ENCODE assay signal across 27 cellular contexts in genomic region chr6:133583907-133584306, GRCh38.
"Had no signal": no experiment of that assay in that cellular context is flagged by ENCODE, and none has a peak within 500 bp of the region (broad histone marks: within the 10 kb centered on the region; RNA-seq: fewer than 3 reads in every experiment).

No MANE protein-coding gene starts in this region.

- DNase-seq: stimulated activated CD4-positive, alpha-beta T cell treated with anti-CD3 and anti-CD28 coated beads, Interleukin-2, amount 100 ng/mL, for 48 hours; stimulated activated CD4-positive, alpha-beta T cell treated with anti-CD3 and anti-CD28 coated beads, Interleukin-4, amount 100 ng/mL, for 1 hour; stimulated activated CD4-positive, alpha-beta T cell treated with anti-CD3 and anti-CD28 coated beads, Interleukin-4, amount 100 ng/mL, for 24 hours; stimulated activated CD4-positive, alpha-beta T cell treated with anti-CD3 and anti-CD28 coated beads, Interleukin-4, amount 100 ng/mL, for 4 hours; stimulated activated CD8-positive, alpha-beta memory T cell treated with anti-CD3 and anti-CD28 coated beads, Interleukin-4, amount 100 ng/mL, for 48 hours; stimulated activated naive B cell treated with anti-CD40 and anti-IgM and Interleukin-4, amounts not matched to agents 10 μg/mL and 1 μg/mL and 100 μg/mL, for 72 hours; stimulated activated naive CD4-positive, alpha-beta T cell; stimulated activated naive CD4-positive, alpha-beta T cell treated with Interleukin-2 at 50 U/mL for 16 hours; stimulated activated naive CD8-positive, alpha-beta T cell treated with anti-CD3 and anti-CD28 coated beads, Interleukin-15, amount 100 ng/mL, for 72 hours; stimulated activated naive CD8-positive, alpha-beta T cell treated with anti-CD3 and anti-CD28 coated beads, Interleukin-15, Interleukin-2, amounts not matched to agents 100 U/mL and 50 U/mL, for 24 hours; stomach; substantia nigra; testis; thyroid gland; tibial artery; transverse colon; trophoblast cell; upper lobe of left lung; upper lobe of right lung; uterus had no signal

- H3K27ac ChIP-seq: stomach, suprapubic skin, testis, thoracic aorta, thyroid gland, tibial artery, tibial nerve, transverse colon, upper lobe of left lung, upper lobe of right lung, uterus, vagina had no signal

- ATAC-seq: stimulated activated effector memory CD8-positive, alpha-beta T cell treated with anti-CD3 and anti-CD28 coated beads, Interleukin-12 subunit alpha, Interleukin-12 subunit beta, amount 100 ng/mL, for 72 hours; stimulated activated memory B cell treated with anti-CD40 and anti-IgM and Interleukin-4, amounts not matched to agents 10 μg/mL and 1 μg/mL and 100 μg/mL, for 72 hours; stimulated activated naive B cell treated with anti-CD40 and anti-IgM and Interleukin-4, amounts not matched to agents 10 μg/mL and 1 μg/mL and 100 μg/mL, for 72 hours; stimulated activated naive CD8-positive, alpha-beta T cell treated with anti-CD3 and anti-CD28 coated beads, Interleukin-15, amount 100 ng/mL, for 72 hours; stimulated activated naive CD8-positive, alpha-beta T cell treated with anti-CD3 and anti-CD28 coated beads, Interleukin-15, Interleukin-2, amounts not matched to agents 100 U/mL and 50 U/mL, for 24 hours; upper lobe of right lung had no signal

- H3K36me3 ChIP-seq: stomach, suprapubic skin, thoracic aorta, thyroid gland, tibial artery, tibial nerve, transverse colon, upper lobe of left lung, upper lobe of right lung, uterus, vagina had no signal

- FAIRE-seq: urothelium cell line had no signal

- H3K4me3 ChIP-seq: stomach, suprapubic skin, testis, thoracic aorta, thyroid gland, tibial artery, tibial nerve, transverse colon, upper lobe of left lung, upper lobe of right lung, uterus, vagina had no signal

- H3K4me1 ChIP-seq: stomach, suprapubic skin, testis, thyroid gland, tibial artery, tibial nerve, transverse colon, upper lobe of left lung, upper lobe of right lung, uterus, vagina had no signal

- H3K27me3 ChIP-seq: stomach, suprapubic skin, testis, thyroid gland, tibial artery, tibial nerve, transverse colon, upper lobe of left lung, upper lobe of right lung, uterus, vagina had no signal

- H3K9me3 ChIP-seq: stomach, suprapubic skin, testis, thoracic aorta, thyroid gland, tibial artery, transverse colon, upper lobe of left lung, upper lobe of right lung, uterus, vagina had no signal
